7 cellular contexts compared by ENCODE assay signal in genomic region chr5:57302164-57302563, GRCh38.
DNase-seq lines count a peak whose midpoint lies in the region; ATAC-seq and TF ChIP-seq lines count a peak whose summit lies in the region.

No MANE protein-coding gene starts in this region.

- POLR2A ChIA-PET in HEK293T (lab: Yijun Ruan, JAX): no interaction called here

- intact Hi-C loops in psoas muscle (cut with DNase I): loop anchor here in 1 of 2 donors (10.0 kb wide), 1 partner anchor 473 kb away; no protein-coding TSS in a partner anchor

- peak overlapping the region in 1 of 2 donors; percentile 65 for H3K27ac Mint-ChIP-seq in activated naive CD4-positive, alpha-beta T cell treated with anti-CD3 and anti-CD28 coated beads, Interleukin-2, amount 50 U/mL, for 72 hours

- no peak for TF ChIP-seq CTCF in psoas muscle (IDR thresholded peaks at IDR 0.05)

- 63 to 69% (median 68%) methylated on average over 6 of the region's 6 CpGs for WGBS in psoas muscle, 3 donors

- no peak overlapping the region for H3K4me3 ChIP-seq in psoas muscle

- H3K9me3 Mint-ChIP-seq in activated naive CD4-positive, alpha-beta T cell treated with anti-CD3 and anti-CD28 coated beads, Interleukin-2, amount 50 U/mL, for 72 hours: peaks cover 5 to 15% of the 10 kb centered on the region in 2 donors

- H3K27me3 ChIP-seq in psoas muscle (ENCODE audit: insufficient read depth in 3 of 3, low read length in 2 of 3): no peaks in the 10 kb centered on the region

- H3K36me3 Mint-ChIP-seq in activated naive CD4-positive, alpha-beta T cell treated with anti-CD3 and anti-CD28 coated beads, Interleukin-2, amount 50 U/mL, for 72 hours: peaks cover 0 to 28% of the 10 kb centered on the region in 2 donors

- CTCF ChIA-PET in HEK293T (lab: Yijun Ruan, JAX): interaction anchor here (0.7 kb wide), 1 partner anchor 198 kb away, joined by 3 read pairs; no protein-coding TSS in a partner anchor

- H3K4me1 ChIP-seq in psoas muscle: no peaks in the 10 kb centered on the region

- no peak overlapping the region for H3K27ac ChIP-seq in psoas muscle

- DNase-seq in Kasumi-1 (lab: John Stamatoyannopoulos, UW): peak; percentile 15 to 31
- DNase-seq in activated naive CD4-positive, alpha-beta T cell treated with anti-CD3 and anti-CD28 coated beads, Interleukin-2, amount 50 U/mL, for 72 hours (ENCODE audit: low spot score in 2 of 2): peak in 1 of 2 donors; percentile 46
- DNase-seq in stimulated activated CD4-positive, alpha-beta T cell treated with anti-CD3 and anti-CD28 coated beads, Interleukin-15, amount 100 ng/mL, for 24 hours: peak; percentile 76
- DNase-seq in psoas muscle: no peak
- no peak for DNase-seq in NCI-H2107 (lab: John Stamatoyannopoulos, UW)
- no peak for DNase-seq in HEK293T (ENCODE audit: extremely low spot score)

- peaks cover 6% of the 10 kb centered on the region for H3K9me3 ChIP-seq in psoas muscle

- ATAC-seq in GM21381 (IDR thresholded peaks at IDR 0.05; ENCODE audit: unreplicated experiment) (peak; percentile 45), psoas muscle (no peak)
- ATAC-seq in activated naive CD4-positive, alpha-beta T cell treated with anti-CD3 and anti-CD28 coated beads, Interleukin-2, amount 50 U/mL, for 72 hours: peak; percentile 55 to 64

- H3K36me3 ChIP-seq in psoas muscle (ENCODE audit: insufficient read depth in 1 of 2, low read depth in 1 of 2): no peaks in the 10 kb centered on the region

TF ChIP-seq in HEK293T, 16 proteins besides CTCF, POLR2A, EP300 and RAD21:
- no peak for TF ChIP-seq ELF4 (IDR thresholded peaks at IDR 0.05)
- no peak for TF ChIP-seq LEF1 (IDR thresholded peaks at IDR 0.05; ENCODE audit: borderline replicate concordance)
- TF ChIP-seq HDGF (IDR thresholded peaks at IDR 0.05; ENCODE audit: borderline replicate concordance): no peak
- no peak for TF ChIP-seq SUZ12 (IDR thresholded peaks at IDR 0.05)
- no peak for TF ChIP-seq BHLHE40 (IDR thresholded peaks at IDR 0.05; ENCODE audit: borderline replicate concordance)
- no peak for TF ChIP-seq TARDBP (IDR thresholded peaks at IDR 0.05)
- TF ChIP-seq FOXA1 (IDR thresholded peaks at IDR 0.05): no peak
- TF ChIP-seq ZNF384 (IDR thresholded peaks at IDR 0.05): no peak
- TF ChIP-seq NFRKB (IDR thresholded peaks at IDR 0.05): no peak
- no peak for TF ChIP-seq L3MBTL2 (conservative IDR thresholded peaks at IDR 0.05)
- no peak for TF ChIP-seq CTBP1 (IDR thresholded peaks at IDR 0.05; ENCODE audit: borderline replicate concordance)
- no peak for TF ChIP-seq FOXM1 (IDR thresholded peaks at IDR 0.05; ENCODE audit: borderline replicate concordance)
- TF ChIP-seq FOXK2 (IDR thresholded peaks at IDR 0.05): no peak
- TF ChIP-seq, protein P1, sequence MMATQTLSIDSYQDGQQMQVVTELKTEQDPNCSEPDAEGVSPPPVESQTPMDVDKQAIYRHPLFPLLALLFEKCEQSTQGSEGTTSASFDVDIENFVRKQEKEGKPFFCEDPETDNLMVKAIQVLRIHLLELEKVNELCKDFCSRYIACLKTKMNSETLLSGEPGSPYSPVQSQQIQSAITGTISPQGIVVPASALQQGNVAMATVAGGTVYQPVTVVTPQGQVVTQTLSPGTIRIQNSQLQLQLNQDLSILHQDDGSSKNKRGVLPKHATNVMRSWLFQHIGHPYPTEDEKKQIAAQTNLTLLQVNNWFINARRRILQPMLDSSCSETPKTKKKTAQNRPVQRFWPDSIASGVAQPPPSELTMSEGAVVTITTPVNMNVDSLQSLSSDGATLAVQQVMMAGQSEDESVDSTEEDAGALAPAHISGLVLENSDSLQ (IDR thresholded peaks at IDR 0.05): no peak
- no peak for TF ChIP-seq SP1 (IDR thresholded peaks at IDR 0.05)
- no peak for TF ChIP-seq ARNT (IDR thresholded peaks at IDR 0.05)

Comparison
In these comparisons a context has a peak if more than half of its experiments do, and no peak if none do; other contexts are left out.
1. ATAC-seq: peak in GM21381 (single experiment) and activated naive CD4-positive, alpha-beta T cell treated with anti-CD3 and anti-CD28 coated beads, Interleukin-2, amount 50 U/mL, for 72 hours (2 of 2); none in psoas muscle (0 of 4).
2. DNase-seq: peak in Kasumi-1 (2 of 2) and stimulated activated CD4-positive, alpha-beta T cell treated with anti-CD3 and anti-CD28 coated beads, Interleukin-15, amount 100 ng/mL, for 24 hours (single experiment); none in psoas muscle (0 of 2), NCI-H2107 (single experiment) and HEK293T (single experiment).